In genomic region chr1:43549921-43550597, GRCh38 we compare ENCODE assay signal across 9 cellular contexts.
DNase-seq lines count a peak whose midpoint lies in the region; ATAC-seq lines count a peak whose summit lies in the region.
"Had no signal": no experiment of that assay in that cellular context is flagged by ENCODE, and none has a peak within 500 bp of the region (broad histone marks: within the 10 kb centered on the region; RNA-seq: fewer than 3 reads in every experiment).

No MANE protein-coding gene starts in this region.

- H3K4me3 ChIP-seq in mucosa of rectum (ENCODE audit: low read length in 2 of 2), result peak overlapping the region; percentile 64 to 73

- H3K36me3 ChIP-seq in ES-I3 (ENCODE audit: insufficient read depth, low read length) (peaks cover 4% of the 10 kb centered on the region; the same call in 1 of the 2 replicates), mucosa of rectum (ENCODE audit: control insufficient read depth in 2 of 2, insufficient read depth in 2 of 2, low read length in 2 of 2) (peaks cover 11 to 23% of the 10 kb centered on the region in 2 donors)

- DNase-seq in NCI-H2107 (lab: John Stamatoyannopoulos, UW) (peak; percentile 84), anterior cingulate cortex (lab: John Stamatoyannopoulos, UW) (no peak)

- no peaks in the 10 kb centered on the region for H3K9me3 ChIP-seq in ES-I3 (ENCODE audit: control insufficient read depth, insufficient read depth, low read length)
- H3K9me3 ChIP-seq in mucosa of rectum (ENCODE audit: control insufficient read depth in 2 of 2, low read length in 2 of 2), result no peaks in the 10 kb centered on the region

- H3K4me1 Mint-ChIP-seq in dendritic cell treated with granulocyte-macrophage colony-stimulating factor and Interleukin-4, amounts not matched to agents 40 ng/mL and 50 ng/mL, for 4 days (ENCODE audit: low read depth), result peaks cover 16% of the 10 kb centered on the region

- ATAC-seq in GM18511 (IDR thresholded peaks at IDR 0.05; ENCODE audit: unreplicated experiment) (no peak), HG02885 (IDR thresholded peaks at IDR 0.05; ENCODE audit: poor library complexity, unreplicated experiment) (no peak), HG03159 (IDR thresholded peaks at IDR 0.05; ENCODE audit: unreplicated experiment) (no peak)

- H3K4me1 ChIP-seq in ES-I3 (ENCODE audit: insufficient read depth, low read length) (peaks cover 46% of the 10 kb centered on the region), mucosa of rectum (ENCODE audit: control insufficient read depth in 2 of 2, insufficient read depth in 2 of 2, low read length in 2 of 2) (peaks cover 74 to 77% of the 10 kb centered on the region in 2 donors)

- H3K27me3 Mint-ChIP-seq in dendritic cell treated with granulocyte-macrophage colony-stimulating factor and Interleukin-4, amounts not matched to agents 40 ng/mL and 50 ng/mL, for 4 days, result peaks cover 18% of the 10 kb centered on the region

- H3K9me3 Mint-ChIP-seq in dendritic cell treated with granulocyte-macrophage colony-stimulating factor and Interleukin-4, amounts not matched to agents 40 ng/mL and 50 ng/mL, for 4 days, result no peaks in the 10 kb centered on the region
- H3K9me3 Mint-ChIP-seq: stimulated activated naive CD8-positive, alpha-beta T cell treated with anti-CD3 and anti-CD28 coated beads, Interleukin-15, Interleukin-2, amounts not matched to agents 100 ng/mL and 50 ng/mL, for 24 hours had no signal

- H3K27ac ChIP-seq in mucosa of rectum (ENCODE audit: low read depth in 2 of 2, low read length in 2 of 2), result peak overlapping the region; percentile 97

- peak overlapping the region; percentile 49 for H3K9ac ChIP-seq in ES-I3 (ENCODE audit: low read depth, low read length)
- H3K9ac ChIP-seq in mucosa of rectum (ENCODE audit: low read depth in 1 of 2, low read length in 2 of 2), result peak overlapping the region; percentile 72 to 74

- H3K27ac Mint-ChIP-seq in dendritic cell treated with granulocyte-macrophage colony-stimulating factor and Interleukin-4, amounts not matched to agents 40 ng/mL and 50 ng/mL, for 4 days, result no peak overlapping the region
- H3K27ac Mint-ChIP-seq: stimulated activated naive CD8-positive, alpha-beta T cell treated with anti-CD3 and anti-CD28 coated beads, Interleukin-15, Interleukin-2, amounts not matched to agents 100 ng/mL and 50 ng/mL, for 24 hours had no signal

- H3K36me3 Mint-ChIP-seq in dendritic cell treated with granulocyte-macrophage colony-stimulating factor and Interleukin-4, amounts not matched to agents 40 ng/mL and 50 ng/mL, for 4 days (ENCODE audit: low read depth), result no peaks in the 10 kb centered on the region

- no peaks in the 10 kb centered on the region for H3K27me3 ChIP-seq in mucosa of rectum (ENCODE audit: control insufficient read depth in 2 of 2, insufficient read depth in 2 of 2, low read length in 2 of 2)

- intact Hi-C loops in dendritic cell treated with granulocyte-macrophage colony-stimulating factor and Interleukin-4, amounts not matched to agents 40 ng/mL and 50 ng/mL, for 4 days (cut with micrococcal nuclease), result no loop called here

- H3K4me3 Mint-ChIP-seq in dendritic cell treated with granulocyte-macrophage colony-stimulating factor and Interleukin-4, amounts not matched to agents 40 ng/mL and 50 ng/mL, for 4 days, result peak overlapping the region; percentile 58
- H3K4me3 Mint-ChIP-seq: stimulated activated naive CD8-positive, alpha-beta T cell treated with anti-CD3 and anti-CD28 coated beads, Interleukin-15, Interleukin-2, amounts not matched to agents 100 ng/mL and 50 ng/mL, for 24 hours had no signal
